ENCODE assay signal across 8 cellular contexts in genomic region chr2:97663962-97664635, GRCh38. TPM values are rescaled to one million over a fixed set of nuclear protein-coding genes. Genes with fewer than 3 reads are reported as not detected.
DNase-seq lines count a peak whose midpoint lies in the region; ATAC-seq and TF ChIP-seq lines count a peak whose summit lies in the region.

Gene ACTR1B, minus strand, starts transcription at chr2:97664044. Its CDS starts 154 bp downstream, at chr2:97663890.

- TF ChIP-seq CTCF in NB4 (IDR thresholded peaks at IDR 0.05; ENCODE audit: low read depth, low read length) = peak; percentile 50
- peak in 3 of 4 experiments; percentile 68 to 72 (median 68) for TF ChIP-seq CTCF in gastroesophageal sphincter (IDR thresholded peaks at IDR 0.05)
- peak; percentile 27 for TF ChIP-seq CTCF in neutrophil (IDR thresholded peaks at IDR 0.05)

- no peaks in the 10 kb centered on the region for H3K9me3 Mint-ChIP-seq in activated naive CD4-positive, alpha-beta T cell treated with anti-CD3 and anti-CD28 coated beads, Interleukin-2, amount 10 ng/mL, durations not matched to agents 7 days and 5 days

- TF ChIP-seq EP300 in gastroesophageal sphincter (IDR thresholded peaks at IDR 0.05) = no peak

- H3K27me3 Mint-ChIP-seq in activated naive CD4-positive, alpha-beta T cell treated with anti-CD3 and anti-CD28 coated beads, Interleukin-2, amount 10 ng/mL, durations not matched to agents 7 days and 5 days = no peaks in the 10 kb centered on the region

- H3K9me3 ChIP-seq in SK-N-MC (ENCODE audit: low read depth, low read length) = no peaks in the 10 kb centered on the region
- H3K9me3 ChIP-seq in gastroesophageal sphincter = no peaks in the 10 kb centered on the region
- H3K9me3 ChIP-seq in neutrophil = no peaks in the 10 kb centered on the region

- H3K36me3 Mint-ChIP-seq in activated naive CD4-positive, alpha-beta T cell treated with anti-CD3 and anti-CD28 coated beads, Interleukin-2, amount 10 ng/mL, durations not matched to agents 7 days and 5 days = peaks cover 13% of the 10 kb centered on the region

- H3K36me3 ChIP-seq in SK-N-MC (ENCODE audit: insufficient read depth, low read length) = no peaks in the 10 kb centered on the region
- H3K36me3 ChIP-seq in gastroesophageal sphincter = peaks cover 0 to 17% of the 10 kb centered on the region in 2 donors
- H3K36me3 ChIP-seq in neutrophil = peaks cover 4% of the 10 kb centered on the region

- peak within 1 kb of the TSS; percentile 97 for H3K9ac ChIP-seq in SK-N-MC (ENCODE audit: insufficient read length)

- peak within 1 kb of the TSS; percentile 98 for H3K27ac Mint-ChIP-seq in activated naive CD4-positive, alpha-beta T cell treated with anti-CD3 and anti-CD28 coated beads, Interleukin-2, amount 10 ng/mL, durations not matched to agents 7 days and 5 days

- CTCF ChIA-PET in activated naive CD4-positive, alpha-beta T cell treated with anti-CD3 and anti-CD28 coated beads, Interleukin-2, amount 10 ng/mL, durations not matched to agents 7 days and 5 days (lab: Charles Lee) = interaction anchor here (0.6 to 4.9 kb wide), 13 partner anchors 9 to 73 kb away, joined by 3 to 78 read pairs (median 4); partner anchors contain the start of genes ANKRD36B, COX5B and ZAP70

- peak; percentile 83 for ATAC-seq in HG02571 (IDR thresholded peaks at IDR 0.05; ENCODE audit: unreplicated experiment)
- ATAC-seq in gastroesophageal sphincter = peak; percentile 96

- peak within 1 kb of the TSS; percentile 92 for H3K27ac ChIP-seq in SK-N-MC
- H3K27ac ChIP-seq in gastroesophageal sphincter = peak within 1 kb of the TSS; percentile 75 to 99 (median 98)
- H3K27ac ChIP-seq in neutrophil = peak within 1 kb of the TSS; percentile 94
- H3K27ac ChIP-seq in substantia nigra (ENCODE audit: low read depth, low read length, poor library complexity, severe bottlenecking) = peak within 1 kb of the TSS; percentile 87

- H3K4me3 Mint-ChIP-seq in activated naive CD4-positive, alpha-beta T cell treated with anti-CD3 and anti-CD28 coated beads, Interleukin-2, amount 10 ng/mL, durations not matched to agents 7 days and 5 days = peak within 1 kb of the TSS; percentile 93

- peaks cover 36% of the 10 kb centered on the region for H3K4me1 Mint-ChIP-seq in activated naive CD4-positive, alpha-beta T cell treated with anti-CD3 and anti-CD28 coated beads, Interleukin-2, amount 10 ng/mL, durations not matched to agents 7 days and 5 days

- H3K27me3 ChIP-seq in gastroesophageal sphincter = no peaks in the 10 kb centered on the region
- no peaks in the 10 kb centered on the region for H3K27me3 ChIP-seq in neutrophil

- 0% methylated on average over 4 to 14 of the region's 60 CpGs for WGBS in gastroesophageal sphincter (ENCODE audit: low coverage in 1 of 2), 2 donors

- H3K4me3 ChIP-seq in GM08714 (ENCODE audit: low read length) = peak within 1 kb of the TSS; percentile 83
- peak within 1 kb of the TSS; percentile 84 for H3K4me3 ChIP-seq in NB4 (ENCODE audit: low read depth, low read length)
- H3K4me3 ChIP-seq in SK-N-MC = peak within 1 kb of the TSS; percentile 95
- peak within 1 kb of the TSS; percentile 71 to 91 for H3K4me3 ChIP-seq in gastroesophageal sphincter
- H3K4me3 ChIP-seq in neutrophil (ENCODE audit: low read depth in 1 of 2, low read length in 1 of 2) = peak within 1 kb of the TSS; percentile 69 to 73

- DNase-seq in NB4 (ENCODE audit: low read depth) (peak; percentile 99), SK-N-MC (ENCODE audit: low read depth, low spot score) (peak; percentile 89), substantia nigra (lab: John Stamatoyannopoulos, UW) (peak; percentile 74 to 99 (median 96))
- peak; percentile 98 for DNase-seq in activated naive CD4-positive, alpha-beta T cell treated with anti-CD3 and anti-CD28 coated beads, Interleukin-2, amount 10 ng/mL, durations not matched to agents 7 days and 5 days

- peak; percentile 57 for TF ChIP-seq POLR2A in NB4 (IDR thresholded peaks at IDR 0.05; ENCODE audit: extremely low read depth, insufficient read length)
- TF ChIP-seq POLR2A in gastroesophageal sphincter (IDR thresholded peaks at IDR 0.05) = peak; percentile 29 to 39

- H3K4me1 ChIP-seq in gastroesophageal sphincter (peaks cover 0 to 40% (median 26%) of the 10 kb centered on the region in 3 donors), neutrophil (ENCODE audit: control insufficient read depth in 1 of 2, insufficient read depth in 1 of 2, low read depth in 1 of 2, low read length in 1 of 2) (peaks cover 15 to 23% of the 10 kb centered on the region in 2 experiments)

RNA-seq across cellular contexts. Expression of gene ACTR1B, which starts in this region (rescaled TPM):
- 10 to 100 TPM; 62.3 to 95.6 (median 88.4) TPM for total RNA-seq in gastroesophageal sphincter

Comparison
In these comparisons a context has a peak if more than half of its experiments do, and no peak if none do; other contexts are left out.
1. Peak in every context shown above with its lines: DNase-seq, ATAC-seq, H3K4me3 ChIP-seq and H3K27ac ChIP-seq.